ENCODE assay signal across 1 cellular context in the genomic region with DNA sequence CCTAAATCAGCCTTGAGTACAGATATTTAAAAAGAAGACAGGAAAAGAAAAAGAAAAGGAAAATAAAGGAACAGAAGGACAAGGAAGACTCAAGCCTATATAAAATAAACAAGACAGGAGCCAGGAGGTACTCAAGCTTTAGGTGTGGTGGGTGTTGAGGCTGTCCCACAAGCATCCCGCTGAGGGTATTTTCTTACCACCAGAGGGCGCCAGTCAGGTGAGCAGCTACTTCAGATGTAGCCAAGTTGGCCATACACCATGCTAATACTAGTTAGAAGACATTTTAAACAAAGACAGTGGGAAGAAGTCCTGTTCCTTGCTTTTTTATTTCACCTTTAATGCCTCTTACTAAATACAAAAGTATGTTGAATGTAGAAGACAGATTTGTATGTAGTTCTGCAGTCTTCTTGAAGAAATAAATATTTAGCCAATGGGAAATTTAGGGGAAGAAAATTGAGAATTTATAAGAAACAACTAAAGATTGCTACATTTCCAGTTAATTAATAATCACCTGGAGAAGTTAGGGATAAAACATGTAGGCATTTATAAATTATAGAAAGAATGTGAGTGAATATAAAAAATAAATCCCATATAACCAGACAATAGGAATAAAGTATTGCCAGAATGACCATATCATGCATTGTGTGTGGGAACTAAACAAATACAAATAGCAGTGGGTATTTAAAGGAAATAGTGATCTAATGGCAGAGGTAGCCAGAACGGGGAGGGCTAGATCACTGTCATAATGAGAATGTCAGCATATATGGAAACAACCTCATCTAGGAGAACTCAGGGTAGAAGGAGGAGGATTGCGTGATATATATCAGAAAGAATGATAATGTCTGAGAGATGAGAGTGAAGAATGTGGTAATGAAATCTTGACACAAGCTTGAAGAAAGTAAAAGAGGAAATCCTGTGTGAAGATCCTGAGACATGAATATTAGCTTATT.
TF ChIP-seq lines count a peak whose summit lies in the region.

No MANE protein-coding gene starts in this region.

TF ChIP-seq in K562, 482 proteins besides CTCF, POLR2A, EP300 and RAD21 (continued from another document and continues in another):
- TF ChIP-seq, protein P1, sequence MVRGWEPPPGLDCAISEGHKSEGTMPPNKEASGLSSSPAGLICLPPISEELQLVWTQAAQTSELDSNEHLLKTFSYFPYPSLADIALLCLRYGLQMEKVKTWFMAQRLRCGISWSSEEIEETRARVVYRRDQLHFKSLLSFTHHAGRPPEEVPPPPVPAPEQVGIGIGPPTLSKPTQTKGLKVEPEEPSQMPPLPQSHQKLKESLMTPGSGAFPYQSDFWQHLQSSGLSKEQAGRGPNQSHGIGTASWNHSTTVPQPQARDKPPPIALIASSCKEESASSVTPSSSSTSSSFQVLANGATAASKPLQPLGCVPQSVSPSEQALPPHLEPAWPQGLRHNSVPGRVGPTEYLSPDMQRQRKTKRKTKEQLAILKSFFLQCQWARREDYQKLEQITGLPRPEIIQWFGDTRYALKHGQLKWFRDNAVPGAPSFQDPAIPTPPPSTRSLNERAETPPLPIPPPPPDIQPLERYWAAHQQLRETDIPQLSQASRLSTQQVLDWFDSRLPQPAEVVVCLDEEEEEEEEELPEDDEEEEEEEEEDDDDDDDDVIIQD (CRISPR knock-in tag; IDR thresholded peaks at IDR 0.05), result no peak
- TF ChIP-seq, protein P2, sequence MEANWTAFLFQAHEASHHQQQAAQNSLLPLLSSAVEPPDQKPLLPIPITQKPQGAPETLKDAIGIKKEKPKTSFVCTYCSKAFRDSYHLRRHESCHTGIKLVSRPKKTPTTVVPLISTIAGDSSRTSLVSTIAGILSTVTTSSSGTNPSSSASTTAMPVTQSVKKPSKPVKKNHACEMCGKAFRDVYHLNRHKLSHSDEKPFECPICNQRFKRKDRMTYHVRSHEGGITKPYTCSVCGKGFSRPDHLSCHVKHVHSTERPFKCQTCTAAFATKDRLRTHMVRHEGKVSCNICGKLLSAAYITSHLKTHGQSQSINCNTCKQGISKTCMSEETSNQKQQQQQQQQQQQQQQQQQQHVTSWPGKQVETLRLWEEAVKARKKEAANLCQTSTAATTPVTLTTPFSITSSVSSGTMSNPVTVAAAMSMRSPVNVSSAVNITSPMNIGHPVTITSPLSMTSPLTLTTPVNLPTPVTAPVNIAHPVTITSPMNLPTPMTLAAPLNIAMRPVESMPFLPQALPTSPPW (CRISPR knock-in tag; IDR thresholded peaks at IDR 0.05), result no peak
- TF ChIP-seq, protein P3, sequence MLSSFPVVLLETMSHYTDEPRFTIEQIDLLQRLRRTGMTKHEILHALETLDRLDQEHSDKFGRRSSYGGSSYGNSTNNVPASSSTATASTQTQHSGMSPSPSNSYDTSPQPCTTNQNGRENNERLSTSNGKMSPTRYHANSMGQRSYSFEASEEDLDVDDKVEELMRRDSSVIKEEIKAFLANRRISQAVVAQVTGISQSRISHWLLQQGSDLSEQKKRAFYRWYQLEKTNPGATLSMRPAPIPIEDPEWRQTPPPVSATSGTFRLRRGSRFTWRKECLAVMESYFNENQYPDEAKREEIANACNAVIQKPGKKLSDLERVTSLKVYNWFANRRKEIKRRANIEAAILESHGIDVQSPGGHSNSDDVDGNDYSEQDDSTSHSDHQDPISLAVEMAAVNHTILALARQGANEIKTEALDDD (IDR thresholded peaks at IDR 0.05), result peak; percentile 71
- TF ChIP-seq, protein P4, sequence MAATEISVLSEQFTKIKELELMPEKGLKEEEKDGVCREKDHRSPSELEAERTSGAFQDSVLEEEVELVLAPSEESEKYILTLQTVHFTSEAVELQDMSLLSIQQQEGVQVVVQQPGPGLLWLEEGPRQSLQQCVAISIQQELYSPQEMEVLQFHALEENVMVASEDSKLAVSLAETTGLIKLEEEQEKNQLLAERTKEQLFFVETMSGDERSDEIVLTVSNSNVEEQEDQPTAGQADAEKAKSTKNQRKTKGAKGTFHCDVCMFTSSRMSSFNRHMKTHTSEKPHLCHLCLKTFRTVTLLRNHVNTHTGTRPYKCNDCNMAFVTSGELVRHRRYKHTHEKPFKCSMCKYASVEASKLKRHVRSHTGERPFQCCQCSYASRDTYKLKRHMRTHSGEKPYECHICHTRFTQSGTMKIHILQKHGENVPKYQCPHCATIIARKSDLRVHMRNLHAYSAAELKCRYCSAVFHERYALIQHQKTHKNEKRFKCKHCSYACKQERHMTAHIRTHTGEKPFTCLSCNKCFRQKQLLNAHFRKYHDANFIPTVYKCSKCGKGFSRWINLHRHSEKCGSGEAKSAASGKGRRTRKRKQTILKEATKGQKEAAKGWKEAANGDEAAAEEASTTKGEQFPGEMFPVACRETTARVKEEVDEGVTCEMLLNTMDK (IDR thresholded peaks at IDR 0.05; ENCODE audit: borderline replicate concordance, insufficient read depth, low read depth, low read length, poor library complexity, severe bottlenecking), result peak; percentile 4
- TF ChIP-seq KLF16 (IDR thresholded peaks at IDR 0.05), result peak; percentile 59; the same call in 1 of the 2 replicates
- TF ChIP-seq EGR1 (conservative IDR thresholded peaks at IDR 0.05), result no peak
- TF ChIP-seq JUND (IDR thresholded peaks at IDR 0.05; ENCODE audit: borderline replicate concordance, low read depth, low read length), result no peak
- TF ChIP-seq JUND (tag; IDR thresholded peaks at IDR 0.05; ENCODE audit: borderline replicate concordance, low read depth, low read length), result no peak; the same call in 2 of the 3 replicates
- peak in 1 of 3 experiments; percentile 13 for TF ChIP-seq YY1 (IDR thresholded peaks at IDR 0.05; ENCODE audit: borderline replicate concordance in 1 of 3, control insufficient read depth in 1 of 3, extremely low read depth in 1 of 3, insufficient read depth in 3 of 3, insufficient read length in 1 of 3, insufficient replicate concordance in 2 of 3, low read depth in 1 of 3, low read length in 2 of 3)
- no peak for TF ChIP-seq GABPB2 (CRISPR knock-in tag; conservative IDR thresholded peaks at IDR 0.05)
- TF ChIP-seq POU5F1 (IDR thresholded peaks at IDR 0.05; ENCODE audit: borderline replicate concordance, low read depth, low read length, partially characterized antibody), result no peak
- TF ChIP-seq ZNF146 (CRISPR knock-in tag; IDR thresholded peaks at IDR 0.05; ENCODE audit: unreplicated experiment), result no peak
- TF ChIP-seq BCOR (IDR thresholded peaks at IDR 0.05), result no peak
- TF ChIP-seq, protein P5, sequence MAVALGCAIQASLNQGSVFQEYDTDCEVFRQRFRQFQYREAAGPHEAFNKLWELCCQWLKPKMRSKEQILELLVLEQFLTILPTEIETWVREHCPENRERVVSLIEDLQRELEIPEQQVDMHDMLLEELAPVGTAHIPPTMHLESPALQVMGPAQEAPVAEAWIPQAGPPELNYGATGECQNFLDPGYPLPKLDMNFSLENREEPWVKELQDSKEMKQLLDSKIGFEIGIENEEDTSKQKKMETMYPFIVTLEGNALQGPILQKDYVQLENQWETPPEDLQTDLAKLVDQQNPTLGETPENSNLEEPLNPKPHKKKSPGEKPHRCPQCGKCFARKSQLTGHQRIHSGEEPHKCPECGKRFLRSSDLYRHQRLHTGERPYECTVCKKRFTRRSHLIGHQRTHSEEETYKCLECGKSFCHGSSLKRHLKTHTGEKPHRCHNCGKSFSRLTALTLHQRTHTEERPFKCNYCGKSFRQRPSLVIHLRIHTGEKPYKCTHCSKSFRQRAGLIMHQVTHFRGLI (CRISPR knock-in tag; IDR thresholded peaks at IDR 0.05), result no peak
- TF ChIP-seq FOXK2 (conservative IDR thresholded peaks at IDR 0.05 in 1 of 2, IDR thresholded peaks at IDR 0.05 in 1 of 2; ENCODE audit: low read depth in 2 of 2), result peak in 1 of 2 experiments; percentile 33; a peak in 1 of 4 replicates
- TF ChIP-seq SMARCC2 (IDR thresholded peaks at IDR 0.05; ENCODE audit: low read depth), result no peak
- TF ChIP-seq, protein P6, sequence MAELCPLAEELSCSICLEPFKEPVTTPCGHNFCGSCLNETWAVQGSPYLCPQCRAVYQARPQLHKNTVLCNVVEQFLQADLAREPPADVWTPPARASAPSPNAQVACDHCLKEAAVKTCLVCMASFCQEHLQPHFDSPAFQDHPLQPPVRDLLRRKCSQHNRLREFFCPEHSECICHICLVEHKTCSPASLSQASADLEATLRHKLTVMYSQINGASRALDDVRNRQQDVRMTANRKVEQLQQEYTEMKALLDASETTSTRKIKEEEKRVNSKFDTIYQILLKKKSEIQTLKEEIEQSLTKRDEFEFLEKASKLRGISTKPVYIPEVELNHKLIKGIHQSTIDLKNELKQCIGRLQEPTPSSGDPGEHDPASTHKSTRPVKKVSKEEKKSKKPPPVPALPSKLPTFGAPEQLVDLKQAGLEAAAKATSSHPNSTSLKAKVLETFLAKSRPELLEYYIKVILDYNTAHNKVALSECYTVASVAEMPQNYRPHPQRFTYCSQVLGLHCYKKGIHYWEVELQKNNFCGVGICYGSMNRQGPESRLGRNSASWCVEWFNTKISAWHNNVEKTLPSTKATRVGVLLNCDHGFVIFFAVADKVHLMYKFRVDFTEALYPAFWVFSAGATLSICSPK (IDR thresholded peaks at IDR 0.05; ENCODE audit: borderline replicate concordance), result no peak
- TF ChIP-seq SAFB (IDR thresholded peaks at IDR 0.05; ENCODE audit: borderline replicate concordance, low read depth, low read length), result no peak
- TF ChIP-seq, protein P7, sequence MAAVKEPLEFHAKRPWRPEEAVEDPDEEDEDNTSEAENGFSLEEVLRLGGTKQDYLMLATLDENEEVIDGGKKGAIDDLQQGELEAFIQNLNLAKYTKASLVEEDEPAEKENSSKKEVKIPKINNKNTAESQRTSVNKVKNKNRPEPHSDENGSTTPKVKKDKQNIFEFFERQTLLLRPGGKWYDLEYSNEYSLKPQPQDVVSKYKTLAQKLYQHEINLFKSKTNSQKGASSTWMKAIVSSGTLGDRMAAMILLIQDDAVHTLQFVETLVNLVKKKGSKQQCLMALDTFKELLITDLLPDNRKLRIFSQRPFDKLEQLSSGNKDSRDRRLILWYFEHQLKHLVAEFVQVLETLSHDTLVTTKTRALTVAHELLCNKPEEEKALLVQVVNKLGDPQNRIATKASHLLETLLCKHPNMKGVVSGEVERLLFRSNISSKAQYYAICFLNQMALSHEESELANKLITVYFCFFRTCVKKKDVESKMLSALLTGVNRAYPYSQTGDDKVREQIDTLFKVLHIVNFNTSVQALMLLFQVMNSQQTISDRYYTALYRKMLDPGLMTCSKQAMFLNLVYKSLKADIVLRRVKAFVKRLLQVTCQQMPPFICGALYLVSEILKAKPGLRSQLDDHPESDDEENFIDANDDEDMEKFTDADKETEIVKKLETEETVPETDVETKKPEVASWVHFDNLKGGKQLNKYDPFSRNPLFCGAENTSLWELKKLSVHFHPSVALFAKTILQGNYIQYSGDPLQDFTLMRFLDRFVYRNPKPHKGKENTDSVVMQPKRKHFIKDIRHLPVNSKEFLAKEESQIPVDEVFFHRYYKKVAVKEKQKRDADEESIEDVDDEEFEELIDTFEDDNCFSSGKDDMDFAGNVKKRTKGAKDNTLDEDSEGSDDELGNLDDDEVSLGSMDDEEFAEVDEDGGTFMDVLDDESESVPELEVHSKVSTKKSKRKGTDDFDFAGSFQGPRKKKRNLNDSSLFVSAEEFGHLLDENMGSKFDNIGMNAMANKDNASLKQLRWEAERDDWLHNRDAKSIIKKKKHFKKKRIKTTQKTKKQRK (IDR thresholded peaks at IDR 0.05; ENCODE audit: borderline replicate concordance, low read depth, low read length), result no peak
- TF ChIP-seq, protein P8, sequence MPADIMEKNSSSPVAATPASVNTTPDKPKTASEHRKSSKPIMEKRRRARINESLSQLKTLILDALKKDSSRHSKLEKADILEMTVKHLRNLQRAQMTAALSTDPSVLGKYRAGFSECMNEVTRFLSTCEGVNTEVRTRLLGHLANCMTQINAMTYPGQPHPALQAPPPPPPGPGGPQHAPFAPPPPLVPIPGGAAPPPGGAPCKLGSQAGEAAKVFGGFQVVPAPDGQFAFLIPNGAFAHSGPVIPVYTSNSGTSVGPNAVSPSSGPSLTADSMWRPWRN (IDR thresholded peaks at IDR 0.05; ENCODE audit: low read depth), result no peak
- TF ChIP-seq CREM (IDR thresholded peaks at IDR 0.05; ENCODE audit: low read depth), result no peak
- peak; percentile 85 for TF ChIP-seq SMC3 (conservative IDR thresholded peaks at IDR 0.05; ENCODE audit: insufficient read depth, low read depth, low read length)
- 0 out of 2 replicates have a peak, but pooled peaks have one; percentile 56 for TF ChIP-seq EHMT2 (IDR thresholded peaks at IDR 0.05)
- no peak for TF ChIP-seq SRSF1 (IDR thresholded peaks at IDR 0.05; ENCODE audit: low read depth, low read length)
- no peak for TF ChIP-seq KDM2B (CRISPR knock-in tag; IDR thresholded peaks at IDR 0.05)
- no peak for TF ChIP-seq RBM22 (IDR thresholded peaks at IDR 0.05; ENCODE audit: low read depth, low read length, poor library complexity, severe bottlenecking)
- TF ChIP-seq MAFK (IDR thresholded peaks at IDR 0.05; ENCODE audit: low read length), result no peak
- TF ChIP-seq, protein P9, sequence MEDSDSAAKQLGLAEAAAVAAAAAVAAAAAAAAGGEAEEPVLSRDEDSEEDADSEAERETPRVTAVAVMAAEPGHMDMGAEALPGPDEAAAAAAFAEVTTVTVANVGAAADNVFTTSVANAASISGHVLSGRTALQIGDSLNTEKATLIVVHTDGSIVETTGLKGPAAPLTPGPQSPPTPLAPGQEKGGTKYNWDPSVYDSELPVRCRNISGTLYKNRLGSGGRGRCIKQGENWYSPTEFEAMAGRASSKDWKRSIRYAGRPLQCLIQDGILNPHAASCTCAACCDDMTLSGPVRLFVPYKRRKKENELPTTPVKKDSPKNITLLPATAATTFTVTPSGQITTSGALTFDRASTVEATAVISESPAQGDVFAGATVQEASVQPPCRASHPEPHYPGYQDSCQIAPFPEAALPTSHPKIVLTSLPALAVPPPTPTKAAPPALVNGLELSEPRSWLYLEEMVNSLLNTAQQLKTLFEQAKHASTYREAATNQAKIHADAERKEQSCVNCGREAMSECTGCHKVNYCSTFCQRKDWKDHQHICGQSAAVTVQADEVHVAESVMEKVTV (CRISPR knock-in tag; IDR thresholded peaks at IDR 0.05), result 0 out of 2 replicates have a peak, but pooled peaks have one; percentile 36
- TF ChIP-seq ZFPM2 (CRISPR knock-in tag; IDR thresholded peaks at IDR 0.05), result no peak
- no peak for TF ChIP-seq L3MBTL2 (IDR thresholded peaks at IDR 0.05)
- TF ChIP-seq HMG20B (CRISPR knock-in tag; IDR thresholded peaks at IDR 0.05), result no peak
- TF ChIP-seq, protein P10, sequence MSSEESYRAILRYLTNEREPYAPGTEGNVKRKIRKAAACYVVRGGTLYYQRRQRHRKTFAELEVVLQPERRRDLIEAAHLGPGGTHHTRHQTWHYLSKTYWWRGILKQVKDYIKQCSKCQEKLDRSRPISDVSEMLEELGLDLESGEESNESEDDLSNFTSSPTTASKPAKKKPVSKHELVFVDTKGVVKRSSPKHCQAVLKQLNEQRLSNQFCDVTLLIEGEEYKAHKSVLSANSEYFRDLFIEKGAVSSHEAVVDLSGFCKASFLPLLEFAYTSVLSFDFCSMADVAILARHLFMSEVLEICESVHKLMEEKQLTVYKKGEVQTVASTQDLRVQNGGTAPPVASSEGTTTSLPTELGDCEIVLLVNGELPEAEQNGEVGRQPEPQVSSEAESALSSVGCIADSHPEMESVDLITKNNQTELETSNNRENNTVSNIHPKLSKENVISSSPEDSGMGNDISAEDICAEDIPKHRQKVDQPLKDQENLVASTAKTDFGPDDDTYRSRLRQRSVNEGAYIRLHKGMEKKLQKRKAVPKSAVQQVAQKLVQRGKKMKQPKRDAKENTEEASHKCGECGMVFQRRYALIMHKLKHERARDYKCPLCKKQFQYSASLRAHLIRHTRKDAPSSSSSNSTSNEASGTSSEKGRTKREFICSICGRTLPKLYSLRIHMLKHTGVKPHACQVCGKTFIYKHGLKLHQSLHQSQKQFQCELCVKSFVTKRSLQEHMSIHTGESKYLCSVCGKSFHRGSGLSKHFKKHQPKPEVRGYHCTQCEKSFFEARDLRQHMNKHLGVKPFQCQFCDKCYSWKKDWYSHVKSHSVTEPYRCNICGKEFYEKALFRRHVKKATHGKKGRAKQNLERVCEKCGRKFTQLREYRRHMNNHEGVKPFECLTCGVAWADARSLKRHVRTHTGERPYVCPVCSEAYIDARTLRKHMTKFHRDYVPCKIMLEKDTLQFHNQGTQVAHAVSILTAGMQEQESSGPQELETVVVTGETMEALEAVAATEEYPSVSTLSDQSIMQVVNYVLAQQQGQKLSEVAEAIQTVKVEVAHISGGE (CRISPR knock-in tag; IDR thresholded peaks at IDR 0.05), result no peak
